Comparison of ENCODE assay signal across 1 cellular context in genomic region chr2:200811336-200812121, GRCh38.
TF ChIP-seq lines count a peak whose summit lies in the region.

TSS of gene BZW1 (plus strand) at chr2:200811910. CDS start at chr2:200813218, 1,308 bp downstream.

TF ChIP-seq in HEK293, 187 proteins besides CTCF, POLR2A, EP300 and RAD21 (continued from another document):
- TF ChIP-seq, protein P1, sequence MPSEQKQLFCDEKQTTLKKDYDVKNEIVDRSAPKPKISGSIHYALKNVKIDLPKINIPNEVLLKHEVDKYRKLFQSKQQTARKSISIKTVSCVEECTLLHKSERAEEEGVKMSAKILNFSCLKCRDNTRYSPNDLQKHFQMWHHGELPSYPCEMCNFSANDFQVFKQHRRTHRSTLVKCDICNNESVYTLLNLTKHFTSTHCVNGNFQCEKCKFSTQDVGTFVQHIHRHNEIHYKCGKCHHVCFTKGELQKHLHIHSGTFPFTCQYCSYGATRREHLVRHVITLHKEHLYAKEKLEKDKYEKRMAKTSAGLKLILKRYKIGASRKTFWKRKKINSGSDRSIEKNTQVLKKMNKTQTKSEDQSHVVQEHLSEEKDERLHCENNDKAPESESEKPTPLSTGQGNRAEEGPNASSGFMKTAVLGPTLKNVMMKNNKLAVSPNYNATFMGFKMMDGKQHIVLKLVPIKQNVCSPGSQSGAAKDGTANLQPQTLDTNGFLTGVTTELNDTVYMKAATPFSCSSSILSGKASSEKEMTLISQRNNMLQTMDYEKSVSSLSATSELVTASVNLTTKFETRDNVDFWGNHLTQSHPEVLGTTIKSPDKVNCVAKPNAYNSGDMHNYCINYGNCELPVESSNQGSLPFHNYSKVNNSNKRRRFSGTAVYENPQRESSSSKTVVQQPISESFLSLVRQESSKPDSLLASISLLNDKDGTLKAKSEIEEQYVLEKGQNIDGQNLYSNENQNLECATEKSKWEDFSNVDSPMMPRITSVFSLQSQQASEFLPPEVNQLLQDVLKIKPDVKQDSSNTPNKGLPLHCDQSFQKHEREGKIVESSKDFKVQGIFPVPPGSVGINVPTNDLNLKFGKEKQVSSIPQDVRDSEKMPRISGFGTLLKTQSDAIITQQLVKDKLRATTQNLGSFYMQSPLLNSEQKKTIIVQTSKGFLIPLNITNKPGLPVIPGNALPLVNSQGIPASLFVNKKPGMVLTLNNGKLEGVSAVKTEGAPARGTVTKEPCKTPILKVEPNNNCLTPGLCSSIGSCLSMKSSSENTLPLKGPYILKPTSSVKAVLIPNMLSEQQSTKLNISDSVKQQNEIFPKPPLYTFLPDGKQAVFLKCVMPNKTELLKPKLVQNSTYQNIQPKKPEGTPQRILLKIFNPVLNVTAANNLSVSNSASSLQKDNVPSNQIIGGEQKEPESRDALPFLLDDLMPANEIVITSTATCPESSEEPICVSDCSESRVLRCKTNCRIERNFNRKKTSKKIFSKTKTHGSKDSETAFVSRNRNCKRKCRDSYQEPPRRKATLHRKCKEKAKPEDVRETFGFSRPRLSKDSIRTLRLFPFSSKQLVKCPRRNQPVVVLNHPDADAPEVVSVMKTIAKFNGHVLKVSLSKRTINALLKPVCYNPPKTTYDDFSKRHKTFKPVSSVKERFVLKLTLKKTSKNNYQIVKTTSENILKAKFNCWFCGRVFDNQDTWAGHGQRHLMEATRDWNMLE (tag by site-specific recombination; conservative IDR thresholded peaks at IDR 0.05; ENCODE audit: low read depth) = peak; percentile 44; the same call in 1 of the 2 replicates
- no peak for TF ChIP-seq ZNF549 (tag by site-specific recombination; IDR thresholded peaks at IDR 0.05)
